In the genomic region with DNA sequence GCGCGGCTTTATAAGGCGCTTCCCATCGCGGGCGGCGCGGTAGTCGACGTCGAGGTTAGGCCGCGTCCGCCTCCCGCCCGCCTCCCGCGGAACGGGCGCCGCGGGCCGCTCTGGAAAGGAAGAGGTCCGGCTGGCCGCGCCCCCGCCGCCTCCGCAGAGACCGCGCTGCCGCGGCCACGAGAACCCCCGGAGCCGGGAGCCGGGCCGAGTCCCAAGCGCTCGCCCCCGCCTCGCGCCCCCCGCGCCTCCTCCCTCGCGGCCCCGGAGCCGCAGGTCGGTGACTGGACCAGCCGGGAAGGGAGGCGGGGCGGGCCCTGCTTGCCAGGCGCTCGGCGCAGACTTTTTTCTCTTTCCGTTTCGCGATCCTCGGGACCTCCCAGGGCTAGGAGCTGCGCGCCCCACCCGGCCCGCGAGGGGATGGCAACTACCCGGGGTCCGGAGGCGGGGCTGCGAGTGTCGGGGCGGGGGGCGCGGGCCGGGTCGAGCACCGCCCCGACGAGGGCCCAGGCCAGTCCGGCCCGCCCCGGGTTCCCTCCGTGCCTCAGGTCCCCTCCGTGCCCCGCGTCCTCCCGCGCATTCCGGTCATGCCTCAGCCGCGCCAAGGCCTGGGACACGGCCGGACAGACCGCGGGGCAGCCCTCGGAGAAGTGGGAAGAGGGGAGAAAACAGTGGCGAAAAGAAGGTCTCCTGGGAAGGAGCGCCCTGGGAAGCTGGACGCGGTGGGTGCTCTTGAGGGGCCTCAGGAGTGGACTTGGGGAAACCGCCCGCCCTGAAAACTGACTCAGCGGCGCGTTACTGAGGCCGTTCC, we compare ENCODE assay signal across 8 cellular contexts. TPM values are rescaled to one million over a fixed set of nuclear protein-coding genes. Genes with fewer than 3 reads are reported as not detected.
DNase-seq lines count a peak whose midpoint lies in the region; ATAC-seq and TF ChIP-seq lines count a peak whose summit lies in the region.

No MANE protein-coding gene starts in this region.

- peaks cover 15% of the 10 kb centered on the region for H3K4me1 ChIP-seq in RWPE2 (ENCODE audit: insufficient read depth, poor library complexity, severe bottlenecking)
- peaks cover 0 to 52% (median 20%) of the 10 kb centered on the region in 3 donors for H3K4me1 ChIP-seq in gastroesophageal sphincter
- H3K4me1 ChIP-seq in neutrophil (ENCODE audit: control insufficient read depth in 1 of 2, insufficient read depth in 1 of 2, low read depth in 1 of 2, low read length in 1 of 2), result peaks cover 28 to 39% of the 10 kb centered on the region in 2 experiments

- H3K27ac ChIP-seq in RWPE2 (ENCODE audit: poor library complexity, severe bottlenecking), result peak overlapping the region; percentile 93
- peak overlapping the region; percentile 96 to 99 (median 98) for H3K27ac ChIP-seq in gastroesophageal sphincter
- H3K27ac ChIP-seq in neutrophil, result peak overlapping the region; percentile 12
- peak overlapping the region; percentile 69 for H3K27ac ChIP-seq in temporal lobe (ENCODE audit: low read depth, low read length)

- POLR2A ChIA-PET in BJ (lab: Charles Lee), result interaction anchor here (0.7 to 1.0 kb wide), 2 partner anchors 37 to 97 kb away, joined by 3 read pairs; a partner anchor contains a TSS

- H3K36me3 ChIP-seq in BJ (ENCODE audit: control insufficient read depth, insufficient read depth, low read length) (peaks cover 2% of the 10 kb centered on the region; the same call in 1 of the 2 replicates), RWPE2 (ENCODE audit: low read depth) (peaks cover 7% of the 10 kb centered on the region), gastroesophageal sphincter (no peaks in the 10 kb centered on the region), neutrophil (no peaks in the 10 kb centered on the region)

- TF ChIP-seq CTCF in BJ (IDR thresholded peaks at IDR 0.05; ENCODE audit: insufficient read depth, low read depth, low read length) (peak; percentile 42), RWPE2 (IDR thresholded peaks at IDR 0.05; ENCODE audit: poor library complexity, severe bottlenecking) (peak; percentile 53), gastroesophageal sphincter (IDR thresholded peaks at IDR 0.05) (peak in 3 of 4 experiments; percentile 57 to 74 (median 59)), neutrophil (IDR thresholded peaks at IDR 0.05) (no peak)

- H3K9me3 ChIP-seq in RWPE2 (ENCODE audit: severe bottlenecking) (peaks cover 2% of the 10 kb centered on the region), gastroesophageal sphincter (no peaks in the 10 kb centered on the region), neutrophil (no peaks in the 10 kb centered on the region)

- CTCF ChIA-PET in BJ (lab: Yijun Ruan, JAX), result interaction anchor here (1.0 to 1.3 kb wide), 4 partner anchors 11 to 266 kb away, joined by 3 to 6 read pairs (median 4); a partner anchor contains a TSS

- DNase-seq in BJ (ENCODE audit: low read depth), result peak; percentile 58
- peak; percentile 84 for DNase-seq in RWPE2 (ENCODE audit: low spot score)
- DNase-seq in activated naive CD4-positive, alpha-beta T cell treated with anti-CD3 and anti-CD28 coated beads, Interleukin-2, amount 50 U/mL, for 16 hours, result peak; percentile 76

- no peak for TF ChIP-seq EP300 in gastroesophageal sphincter (IDR thresholded peaks at IDR 0.05)

- peak; percentile 48 for ATAC-seq in GM19043 (IDR thresholded peaks at IDR 0.05; ENCODE audit: low read depth, unreplicated experiment)
- peak; percentile 60 for ATAC-seq in HG03280 (IDR thresholded peaks at IDR 0.05; ENCODE audit: unreplicated experiment)
- ATAC-seq in RWPE2 (ENCODE audit: low read depth), result peak; percentile 63
- ATAC-seq in gastroesophageal sphincter, result peak; percentile 82

- WGBS in gastroesophageal sphincter (ENCODE audit: low coverage in 1 of 2), 2 donors, result 1 to 8% methylated on average over 10 to 13 of the region's 105 CpGs

- peak overlapping the region; percentile 65 for H3K4me3 ChIP-seq in BJ (ENCODE audit: low read depth, low read length)
- peak overlapping the region; percentile 87 for H3K4me3 ChIP-seq in RWPE2 (ENCODE audit: severe bottlenecking)
- peak overlapping the region; percentile 75 to 86 for H3K4me3 ChIP-seq in gastroesophageal sphincter
- peak overlapping the region; percentile 70 to 74 for H3K4me3 ChIP-seq in neutrophil (ENCODE audit: low read depth in 1 of 2, low read length in 1 of 2)

- peak; percentile 93 to 96 for TF ChIP-seq POLR2A in gastroesophageal sphincter (IDR thresholded peaks at IDR 0.05)

- H3K27me3 ChIP-seq in BJ (ENCODE audit: control insufficient read depth, insufficient read depth, low read length), result no peaks in the 10 kb centered on the region
- no peaks in the 10 kb centered on the region for H3K27me3 ChIP-seq in RWPE2 (ENCODE audit: insufficient read depth, poor library complexity, severe bottlenecking)
- no peaks in the 10 kb centered on the region for H3K27me3 ChIP-seq in gastroesophageal sphincter
- peaks cover 83% of the 10 kb centered on the region for H3K27me3 ChIP-seq in neutrophil

RNA-seq across cellular contexts. Expression of a gene that starts 0.4 kb away (rescaled TPM):
- 24.0 and 25.1 TPM in 2 replicates for polyA plus RNA-seq in BJ (2011; rRNA removed)
- polyA minus RNA-seq in BJ (2011; rRNA and poly(A)+ RNA removed), result 30.2 and 34.9 TPM in 2 replicates
- 100 to 1,000 TPM in 3 of 4 donors, 10 to 100 TPM in 1; 78.3 to 182 (median 152) TPM for total RNA-seq in gastroesophageal sphincter
- total RNA-seq in temporal lobe, result 9.1 TPM

Comparison
In these comparisons a context has a peak if more than half of its experiments do, and no peak if none do; other contexts are left out.
1. Peak in every context shown above with its lines: DNase-seq, ATAC-seq, H3K4me3 ChIP-seq and H3K27ac ChIP-seq.
2. H3K27ac ChIP-seq: peak in every context shown above with its lines; median percentile 98 in gastroesophageal sphincter; 93 in RWPE2; 69 in temporal lobe; 12 in neutrophil.